In genomic region chr12:62291888-62292760, GRCh38 we compare ENCODE assay signal across 10 cellular contexts. TPM values are rescaled to one million over a fixed set of nuclear protein-coding genes. Genes with fewer than 3 reads are reported as not detected.
DNase-seq lines count a peak whose midpoint lies in the region; ATAC-seq, FAIRE-seq and TF ChIP-seq lines count a peak whose summit lies in the region.
"Had no signal": no experiment of that assay in that cellular context is flagged by ENCODE, and none has a peak within 500 bp of the region (broad histone marks: within the 10 kb centered on the region; RNA-seq: fewer than 3 reads in every experiment).

No MANE protein-coding gene starts in this region.

- no peak overlapping the region for H2AFZ ChIP-seq in GM12878 (ENCODE audit: control insufficient read depth, low read depth, low read length)

- DNase-seq in activated T-cell treated with anti-CD3 and anti-CD28 coated beads for 4 hours = peak; percentile 15
- no peak for DNase-seq in activated T-cell treated with anti-CD3 and anti-CD28 coated beads, Interleukin-2, amount 50 U/mL, for 1 hour
- peak; percentile 5 for DNase-seq in MG63
- no peak for DNase-seq in GM12878 (ENCODE audit: low read depth, low spot score)
- DNase-seq in stimulated activated CD8-positive, alpha-beta memory T cell treated with anti-CD3 and anti-CD28 coated beads, Interleukin-4, amount 100 ng/mL, for 48 hours = peak; percentile 44
- no peak for DNase-seq in NCI-H187 (lab: John Stamatoyannopoulos, UW)
- DNase-seq in iPS-NIHi7 (ENCODE audit: extremely low spot score) = no peak
- no peak for DNase-seq in mesendoderm
- DNase-seq: immature natural killer cell had no signal

- H2BK5ac ChIP-seq in mesendoderm (ENCODE audit: low read length) = no peak overlapping the region

- H4K5ac ChIP-seq in mesendoderm (ENCODE audit: low read length) = no peak overlapping the region

- H3K9ac ChIP-seq in GM12878 (ENCODE audit: control insufficient read depth, insufficient read depth, low read length) (no peak overlapping the region), mesendoderm (ENCODE audit: low read length) (no peak overlapping the region)

- no peak overlapping the region for H2AK5ac ChIP-seq in mesendoderm (ENCODE audit: low read length)

- intact Hi-C loops in GM12878 (cut with micrococcal nuclease; ENCODE audit: unreplicated experiment) = no loop called here

- H3K4me1 ChIP-seq in GM12878 (ENCODE audit: control insufficient read depth, insufficient read depth, low read length) = no peaks in the 10 kb centered on the region
- H3K4me1 ChIP-seq in mesendoderm (ENCODE audit: control insufficient read depth, low read depth, low read length) = peaks cover 12% of the 10 kb centered on the region

- WGBS in GM12878 (ENCODE audit: insufficient coverage, insufficient replicate concordance, low lambda C conversion rate, missing lambda C conversion rate) = 100% methylated on average over 2 of the region's 2 CpGs
- WGBS in mesendoderm (ENCODE audit: extremely low coverage, insufficient coverage, low lambda C conversion rate) = no CpG with 5 or more reads among the region's 2 CpGs

- no peak overlapping the region for H2BK120ac ChIP-seq in mesendoderm (ENCODE audit: low read depth, low read length)

- no peak overlapping the region for H3K56ac ChIP-seq in mesendoderm (ENCODE audit: low read length)

- H4K20me1 ChIP-seq in GM12878 (ENCODE audit: control insufficient read depth, insufficient read depth) = no peaks in the 10 kb centered on the region; the same call in 1 of the 2 replicates

- peaks cover 31% of the 10 kb centered on the region for H3K36me3 ChIP-seq in MG63
- H3K36me3 ChIP-seq in GM12878 (ENCODE audit: control insufficient read depth in 2 of 2, insufficient read depth in 2 of 2, low read length in 1 of 2) = peaks cover 6 to 17% of the 10 kb centered on the region in 2 experiments; a peak in 3 of 4 replicates
- H3K36me3 ChIP-seq in mesendoderm (ENCODE audit: control insufficient read depth, insufficient read depth, low read length) = no peaks in the 10 kb centered on the region

- FAIRE-seq in GM12878 (lab: Jason Lieb, UNC) = no peak

- no peak for TF ChIP-seq RAD21 in GM12878 (IDR thresholded peaks at IDR 0.05; ENCODE audit: insufficient read depth, low read depth, low read length)

- no peak overlapping the region for H3K23ac ChIP-seq in mesendoderm (ENCODE audit: low read length)

- H3K27me3 ChIP-seq in MG63 = no peaks in the 10 kb centered on the region
- no peaks in the 10 kb centered on the region for H3K27me3 ChIP-seq in GM12878 (replicated peaks in 1 of 2; ENCODE audit: control insufficient read depth in 2 of 2, insufficient read depth in 2 of 2, low read length in 1 of 2)
- no peaks in the 10 kb centered on the region for H3K27me3 ChIP-seq in mesendoderm (ENCODE audit: insufficient read depth, low read length, poor library complexity)

- H3K4me2 ChIP-seq in GM12878 (ENCODE audit: control insufficient read depth, insufficient read depth) = no peak overlapping the region
- no peak overlapping the region for H3K4me2 ChIP-seq in mesendoderm (ENCODE audit: low read length)

- in situ Hi-C loops in GM12878 (cut with MboI) = no loop called here

- SMC1A ChIA-PET in GM12878 (lab: Charles Lee; ENCODE audit: uncharacterized antibody, unreplicated experiment) = interaction anchor here (1.6 to 2.3 kb wide), 2 partner anchors 24 to 90 kb away, joined by 3 to 9 read pairs; no protein-coding TSS in a partner anchor

- RAD21 ChIA-PET in GM12878 (lab: Charles Lee; ENCODE audit: unreplicated experiment) = no interaction called here

- POLR2A ChIA-PET in GM12878 (lab: Charles Lee) = interaction anchor here (0.6 kb wide), 1 partner anchor 1433 kb away, joined by 5 read pairs; no protein-coding TSS in a partner anchor

- ATAC-seq in GM12878 = peak; percentile 77

- H3K9me3 ChIP-seq in MG63 (peaks cover 24% of the 10 kb centered on the region), GM12878 (replicated peaks; ENCODE audit: control insufficient read depth, insufficient read depth, low read length) (peaks cover 20% of the 10 kb centered on the region)

- H3K4me3 ChIP-seq in MG63 (no peak overlapping the region), GM12878 (no peak overlapping the region), mesendoderm (ENCODE audit: low read length) (no peak overlapping the region)

- no peak for TF ChIP-seq CTCF in GM12878 (IDR thresholded peaks at IDR 0.05 in 2 of 3, conservative IDR thresholded peaks at IDR 0.05 in 1 of 3; ENCODE audit: control insufficient read depth in 2 of 3, extremely low read depth in 1 of 3, insufficient read depth in 1 of 3, low read depth in 3 of 3, low read length in 3 of 3)

- H3K4ac ChIP-seq in mesendoderm (ENCODE audit: low read depth, low read length) = no peak overlapping the region

- peaks cover 76% of the 10 kb centered on the region for H3K79me2 ChIP-seq in GM12878 (ENCODE audit: control insufficient read depth, insufficient read depth, low read length)
- peaks cover 27% of the 10 kb centered on the region for H3K79me2 ChIP-seq in mesendoderm (ENCODE audit: control insufficient read depth, insufficient read depth, low read length)

- peaks cover 17% of the 10 kb centered on the region for H3K79me1 ChIP-seq in mesendoderm (ENCODE audit: low read length)

- CTCF ChIA-PET in GM12878 (lab: Yijun Ruan, JAX) = no interaction called here

- no peak overlapping the region for H3K18ac ChIP-seq in mesendoderm (ENCODE audit: low read length)

- no peak overlapping the region for H3K27ac ChIP-seq in GM12878 (ENCODE audit: control insufficient read depth, insufficient read depth)
- H3K27ac ChIP-seq in mesendoderm (ENCODE audit: low read depth, low read length) = no peak overlapping the region
- H3K27ac ChIP-seq: C4-2B had no signal

- H2BK15ac ChIP-seq in mesendoderm (replicated peaks; ENCODE audit: low read depth) = no peak overlapping the region

- H4K8ac ChIP-seq in mesendoderm (ENCODE audit: low read depth, low read length) = no peak overlapping the region

- BruUV-seq in GM12878 (replicated peaks; lab: Mats Ljungman, UMichigan) = no TSS peak

- no peak for TF ChIP-seq EP300 in GM12878 (IDR thresholded peaks at IDR 0.05; ENCODE audit: borderline replicate concordance in 1 of 2, control insufficient read depth in 1 of 2, low read depth in 2 of 2, low read length in 2 of 2)

- TF ChIP-seq POLR2A in GM12878 (IDR thresholded peaks at IDR 0.05; ENCODE audit: low read depth, low read length) = no peak

TF ChIP-seq in GM12878, 131 proteins besides CTCF, POLR2A, EP300 and RAD21 (continues in another document):
- no peak for TF ChIP-seq NBN (IDR thresholded peaks at IDR 0.05)
- no peak for TF ChIP-seq BCL11A (IDR thresholded peaks at IDR 0.05; ENCODE audit: low read depth, low read length)
- TF ChIP-seq, protein P1, sequence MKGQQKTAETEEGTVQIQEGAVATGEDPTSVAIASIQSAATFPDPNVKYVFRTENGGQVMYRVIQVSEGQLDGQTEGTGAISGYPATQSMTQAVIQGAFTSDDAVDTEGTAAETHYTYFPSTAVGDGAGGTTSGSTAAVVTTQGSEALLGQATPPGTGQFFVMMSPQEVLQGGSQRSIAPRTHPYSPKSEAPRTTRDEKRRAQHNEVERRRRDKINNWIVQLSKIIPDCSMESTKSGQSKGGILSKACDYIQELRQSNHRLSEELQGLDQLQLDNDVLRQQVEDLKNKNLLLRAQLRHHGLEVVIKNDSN (IDR thresholded peaks at IDR 0.05; ENCODE audit: borderline replicate concordance, extremely low read length, insufficient read depth, low read depth, low read length) = no peak
- TF ChIP-seq, protein P2, sequence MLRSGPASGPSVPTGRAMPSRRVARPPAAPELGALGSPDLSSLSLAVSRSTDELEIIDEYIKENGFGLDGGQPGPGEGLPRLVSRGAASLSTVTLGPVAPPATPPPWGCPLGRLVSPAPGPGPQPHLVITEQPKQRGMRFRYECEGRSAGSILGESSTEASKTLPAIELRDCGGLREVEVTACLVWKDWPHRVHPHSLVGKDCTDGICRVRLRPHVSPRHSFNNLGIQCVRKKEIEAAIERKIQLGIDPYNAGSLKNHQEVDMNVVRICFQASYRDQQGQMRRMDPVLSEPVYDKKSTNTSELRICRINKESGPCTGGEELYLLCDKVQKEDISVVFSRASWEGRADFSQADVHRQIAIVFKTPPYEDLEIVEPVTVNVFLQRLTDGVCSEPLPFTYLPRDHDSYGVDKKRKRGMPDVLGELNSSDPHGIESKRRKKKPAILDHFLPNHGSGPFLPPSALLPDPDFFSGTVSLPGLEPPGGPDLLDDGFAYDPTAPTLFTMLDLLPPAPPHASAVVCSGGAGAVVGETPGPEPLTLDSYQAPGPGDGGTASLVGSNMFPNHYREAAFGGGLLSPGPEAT (IDR thresholded peaks at IDR 0.05; ENCODE audit: low read depth) = no peak
- no peak for TF ChIP-seq RELA (IDR thresholded peaks at IDR 0.05; ENCODE audit: borderline replicate concordance, partially characterized antibody)
- no peak for TF ChIP-seq FOS (IDR thresholded peaks at IDR 0.05; ENCODE audit: borderline replicate concordance, extremely low read depth, insufficient read length)

RNA-seq across cellular contexts. Expression of gene USP15, which starts 31.9 kb away (rescaled TPM):
- total RNA-seq in MG63 (2014; rRNA removed; shearing (Covaris generic); ENCODE audit: low replicate concordance) = 9.7 and 54.7 TPM in 2 replicates
- total RNA-seq in GM12878 (2013; cell fraction: nucleolus; rRNA removed) = 366 and 383 TPM in 2 replicates
- total RNA-seq in GM12878 (2014; rRNA removed) = 71.4 and 91.5 TPM in 2 replicates
- 94.0 and 95.5 TPM in 2 replicates for total RNA-seq in GM12878 (2014; rRNA removed; fragmentation: Illumina TruSeq; extraction: Trizol)
- 84.8 and 85.1 TPM in 2 replicates for total RNA-seq in GM12878 (2021)
- polyA plus RNA-seq in GM12878 (2011; ENCODE audit: low read depth) = 22.0 TPM
- polyA plus RNA-seq in GM12878 (2011; rRNA removed) = 91.3 and 136 TPM in 2 replicates
- polyA plus RNA-seq in GM12878 (2011; cell fraction: cytosol; rRNA removed) = 27.6 and 30.7 TPM in 2 replicates
- 135 and 186 TPM in 2 replicates for polyA plus RNA-seq in GM12878 (2011; cell fraction: nucleus; rRNA removed)
- polyA plus RNA-seq in GM12878 (2012) = 45.7 and 49.5 TPM in 2 replicates
- polyA plus RNA-seq in GM12878 (2014; fragmentation: Illumina TruSeq; extraction: Trizol) = 87.2 and 116 TPM in 2 replicates
- polyA plus RNA-seq in GM12878 (2014; fragmentation: Nextera tagmentation; extraction: Ambion mirVana) = 100 to 1,000 TPM in 1 of 2 experiments, 10 to 100 TPM in 1; 89.1 to 101 TPM
- 57.6 and 59.8 TPM in 2 replicates for polyA plus RNA-seq in GM12878 (2014; rRNA removed)
- 10 to 100 TPM; 95.5 to 96.5 TPM for polyA plus RNA-seq in GM12878 (2016; fragmentation: Nextera tagmentation; extraction: Ambion mirVana)
- 107 and 196 TPM in 2 replicates for polyA minus RNA-seq in GM12878 (2011; rRNA and poly(A)+ RNA removed)
- 19.4 and 22.5 TPM in 2 replicates for polyA minus RNA-seq in GM12878 (2011; cell fraction: cytosol; rRNA and poly(A)+ RNA removed)
- polyA minus RNA-seq in GM12878 (2011; cell fraction: nucleus; rRNA and poly(A)+ RNA removed) = 248 and 344 TPM in 2 replicates
- polyA plus RNA-seq in mesendoderm (2013, experiment 1 of 2) = 43.1 TPM
- 42.7 TPM for polyA plus RNA-seq in mesendoderm (2013, experiment 2 of 2)

Comparison
In these comparisons a context has a peak if more than half of its experiments do, and no peak if none do; other contexts are left out.
1. DNase-seq: peak in activated T-cell treated with anti-CD3 and anti-CD28 coated beads for 4 hours (single experiment), MG63 (single experiment) and stimulated activated CD8-positive, alpha-beta memory T cell treated with anti-CD3 and anti-CD28 coated beads, Interleukin-4, amount 100 ng/mL, for 48 hours (single experiment); none in activated T-cell treated with anti-CD3 and anti-CD28 coated beads, Interleukin-2, amount 50 U/mL, for 1 hour (single experiment), GM12878 (single experiment), NCI-H187 (0 of 2), iPS-NIHi7 (single experiment) and mesendoderm (single experiment).